In the genomic region with DNA sequence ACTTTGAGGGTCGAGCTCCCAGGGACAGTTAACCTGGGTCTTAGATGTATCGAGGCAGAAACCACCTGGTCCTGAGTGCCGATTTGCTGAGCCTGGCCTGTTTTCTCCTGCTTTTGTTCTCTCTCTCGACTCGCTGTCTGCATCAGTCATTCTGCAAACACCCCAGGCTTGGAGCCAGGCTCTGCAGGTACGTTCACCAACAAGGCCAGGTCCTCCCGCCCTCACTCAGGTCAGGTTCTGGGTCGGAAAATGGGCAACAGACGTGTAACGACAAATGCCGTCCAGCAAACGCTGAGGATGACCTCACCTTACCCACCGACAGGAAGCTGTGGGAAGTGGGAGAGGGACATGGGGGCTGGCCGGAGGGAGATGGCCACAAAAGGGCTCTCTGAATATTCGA, we compare ENCODE assay signal across 15 cellular contexts.
"Had no signal": no experiment of that assay in that cellular context is flagged by ENCODE, and none has a peak within 500 bp of the region (broad histone marks: within the 10 kb centered on the region; RNA-seq: fewer than 3 reads in every experiment).

No MANE protein-coding gene starts in this region.

- H3K9me3 Mint-ChIP-seq: natural killer cell; neural crest cell; stimulated activated memory B cell treated with anti-CD40 and anti-IgM and Interleukin-4, amounts not matched to agents 10 μg/mL and 1 μg/mL and 100 μg/mL, for 72 hours; stimulated activated naive CD8-positive, alpha-beta T cell treated with anti-CD3 and anti-CD28 coated beads, Interleukin-15, Interleukin-2, amounts not matched to agents 100 ng/mL and 50 ng/mL, for 24 hours had no signal

- H3K36me3 ChIP-seq: gastrocnemius medialis, heart right ventricle, pancreas, tibial artery had no signal

- H3K27ac Mint-ChIP-seq: natural killer cell; stimulated activated memory B cell treated with anti-CD40 and anti-IgM and Interleukin-4, amounts not matched to agents 10 μg/mL and 1 μg/mL and 100 μg/mL, for 72 hours; stimulated activated naive CD8-positive, alpha-beta T cell treated with anti-CD3 and anti-CD28 coated beads, Interleukin-15, Interleukin-2, amounts not matched to agents 100 ng/mL and 50 ng/mL, for 24 hours had no signal

- H3K4me1 ChIP-seq: gastrocnemius medialis, pancreas had no signal

- H3K27ac ChIP-seq: gastrocnemius medialis, heart right ventricle, pancreas had no signal

- H3K36me3 Mint-ChIP-seq: natural killer cell; stimulated activated memory B cell treated with anti-CD40 and anti-IgM and Interleukin-4, amounts not matched to agents 10 μg/mL and 1 μg/mL and 100 μg/mL, for 72 hours had no signal

- DNase-seq: effector memory CD4-positive, alpha-beta T cell; gastrocnemius medialis; heart right ventricle; hypothalamus; mammary epithelial cell; natural killer cell; nucleus accumbens; pancreas; stimulated activated CD4-positive, alpha-beta T cell treated with anti-CD3 and anti-CD28 coated beads, Interleukin-15, amount 100 ng/mL, for 24 hours; stimulated activated CD4-positive, alpha-beta T cell treated with anti-CD3 and anti-CD28 coated beads, Interleukin-1b, Interleukin-23, amount 100 ng/mL, for 48 hours; stimulated activated CD4-positive, alpha-beta T cell treated with anti-CD3 and anti-CD28 coated beads, Interleukin-4, amount 100 ng/mL, for 24 hours; tibial artery had no signal

- H3K4me1 Mint-ChIP-seq: stimulated activated memory B cell treated with anti-CD40 and anti-IgM and Interleukin-4, amounts not matched to agents 10 μg/mL and 1 μg/mL and 100 μg/mL, for 72 hours had no signal

- H3K4me3 Mint-ChIP-seq: natural killer cell; neural crest cell; stimulated activated memory B cell treated with anti-CD40 and anti-IgM and Interleukin-4, amounts not matched to agents 10 μg/mL and 1 μg/mL and 100 μg/mL, for 72 hours; stimulated activated naive CD8-positive, alpha-beta T cell treated with anti-CD3 and anti-CD28 coated beads, Interleukin-15, Interleukin-2, amounts not matched to agents 100 ng/mL and 50 ng/mL, for 24 hours had no signal

- H3K9me3 ChIP-seq: gastrocnemius medialis, heart right ventricle, pancreas, tibial artery had no signal

- H3K27me3 ChIP-seq: gastrocnemius medialis, pancreas, tibial artery had no signal

- H3K4me3 ChIP-seq: gastrocnemius medialis, heart right ventricle, pancreas, tibial artery had no signal
